ENCODE assay signal across 7 cellular contexts in genomic region chr4:60817609-60818008, GRCh38.
"Had no signal": no experiment of that assay in that cellular context is flagged by ENCODE, and none has a peak within 500 bp of the region (broad histone marks: within the 10 kb centered on the region; RNA-seq: fewer than 3 reads in every experiment).

No MANE protein-coding gene starts in this region.

- H3K4me2 ChIP-seq: GM23338 had no signal

- H3K4me3 ChIP-seq: GM23338, HAP-1 had no signal

- H3K27ac ChIP-seq: HL-60 had no signal

- ATAC-seq: GM23338, HCT116 had no signal

- H2AFZ ChIP-seq: GM23338 had no signal

- H3K4me1 ChIP-seq: HAP-1 had no signal

- DNase-seq: H7, HFFc6, KG1 had no signal

- H3K9me3 ChIP-seq: HAP-1 had no signal

- H3K36me3 ChIP-seq: HAP-1 had no signal
